In genomic region chr6:166904101-166904746, GRCh38 we compare ENCODE assay signal across 13 cellular contexts. TPM values are rescaled to one million over a fixed set of nuclear protein-coding genes. Genes with fewer than 3 reads are reported as not detected.
A peak's percentile ranks its signal among the peaks of the same experiment; 100 is the strongest.
DNase-seq lines count a peak whose midpoint lies in the region; ATAC-seq and TF ChIP-seq lines count a peak whose summit lies in the region.
"Had no signal": no experiment of that assay in that cellular context is flagged by ENCODE, and none has a peak within 500 bp of the region (broad histone marks: within the 10 kb centered on the region; RNA-seq: fewer than 3 reads in every experiment).

No MANE protein-coding gene starts in this region.

- H3K27ac ChIP-seq in OCI-LY1 (ENCODE audit: low read depth, low read length, poor library complexity, severe bottlenecking), result no peak overlapping the region
- H3K27ac ChIP-seq: A549, thyroid gland had no signal

- intact Hi-C loops in left ventricle myocardium superior (cut with micrococcal nuclease) (no loop called here), left colon (cut with DNase I, micrococcal nuclease) (no loop called here)

- H2AFZ ChIP-seq in OCI-LY1 (ENCODE audit: low read length), result no peak overlapping the region

- no peaks in the 10 kb centered on the region for H4K20me1 ChIP-seq in OCI-LY1 (ENCODE audit: insufficient read depth, low read length)

- no peaks in the 10 kb centered on the region for H3K9me3 ChIP-seq in OCI-LY1 (ENCODE audit: low read length)
- H3K9me3 ChIP-seq: A549, thyroid gland had no signal

- H3K79me2 ChIP-seq in OCI-LY1 (ENCODE audit: insufficient read depth, low read length), result no peaks in the 10 kb centered on the region

- H3K27me3 ChIP-seq in OCI-LY1 (ENCODE audit: insufficient read depth, low read length), result no peaks in the 10 kb centered on the region
- H3K27me3 ChIP-seq: thyroid gland had no signal

- no peak for TF ChIP-seq CTCF in OCI-LY1 (IDR thresholded peaks at IDR 0.05; ENCODE audit: low read length)

- H3K36me3 ChIP-seq in OCI-LY1 (ENCODE audit: insufficient read depth, low read length), result no peaks in the 10 kb centered on the region
- H3K36me3 ChIP-seq: thyroid gland had no signal

- peak overlapping the region; percentile 4; the same call in 1 of the 2 replicates for H3K4me2 ChIP-seq in OCI-LY1 (ENCODE audit: low read length)
- H3K4me2 ChIP-seq: A549 had no signal

- no peak overlapping the region for H3K9ac ChIP-seq in OCI-LY1 (ENCODE audit: low read length)

- peaks cover 8% of the 10 kb centered on the region for H3K4me1 ChIP-seq in OCI-LY1 (ENCODE audit: insufficient read depth, low read length, severe bottlenecking)
- H3K4me1 ChIP-seq: A549 had no signal

- H3K4me3 ChIP-seq in OCI-LY1 (ENCODE audit: low read depth, low read length, poor library complexity, severe bottlenecking), result no peak overlapping the region
- H3K4me3 ChIP-seq: A549, thyroid gland had no signal

- ATAC-seq in left ventricle myocardium superior (peak; percentile 33), left colon (no peak)

- DNase-seq in NCI-H2171 treated with DMSO at 0.1 percent for 48 hours (lab: John Stamatoyannopoulos, UW) (peak; percentile 41), NCI-H2171 (lab: John Stamatoyannopoulos, UW) (no peak), left ventricle myocardium superior (no peak), superior temporal gyrus (ENCODE audit: extremely low spot score) (peak; percentile 53), AG08395 (ENCODE audit: low spot score) (no peak), left colon (no peak), NOMO-1 (lab: John Stamatoyannopoulos, UW; ENCODE audit: unreplicated experiment in 2 of 2) (no peak)
- DNase-seq: mammary epithelial cell; NCI-H446 treated with DMSO at 0.1 percent for 48 hours; stimulated activated CD4-positive, alpha-beta T cell treated with anti-CD3 and anti-CD28 coated beads, Interleukin-1b, Interleukin-23, amount 100 ng/mL, for 48 hours had no signal

- H3F3A ChIP-seq in OCI-LY1 (ENCODE audit: insufficient read depth, low read length), result no peaks in the 10 kb centered on the region

- H3K9me2 ChIP-seq in OCI-LY1 (ENCODE audit: low read depth, low read length), result no peaks in the 10 kb centered on the region

RNA-seq across cellular contexts. Expression of gene RNASET2, which starts 52.1 kb away (rescaled TPM):
- 13.0 TPM for total RNA-seq in left ventricle myocardium superior
- 100 to 1,000 TPM; 130 to 151 TPM for total RNA-seq in left colon

Comparison
In these comparisons a context has a peak if more than half of its experiments do, and no peak if none do; other contexts are left out.
1. DNase-seq: peak in NCI-H2171 treated with DMSO at 0.1 percent for 48 hours (single experiment) and superior temporal gyrus (single experiment); none in NCI-H2171 (single experiment), left ventricle myocardium superior (single experiment), AG08395 (single experiment), left colon (0 of 2) and NOMO-1 (0 of 2).